ENCODE assay signal across 1 cellular context in genomic region chr3:126357299-126358037, GRCh38.
TF ChIP-seq lines count a peak whose summit lies in the region.

Gene KLF15, minus strand, starts transcription at chr3:126357408. Its CDS starts 4,486 bp downstream, at chr3:126352922.

TF ChIP-seq in HepG2, 621 proteins besides CTCF, POLR2A, EP300 and RAD21 (continued from another document and continues in another):
- TF ChIP-seq FUBP1 (CRISPR knock-in tag; IDR thresholded peaks at IDR 0.05; ENCODE audit: borderline replicate concordance) = no peak
- no peak for TF ChIP-seq TBL1XR1 (IDR thresholded peaks at IDR 0.05; ENCODE audit: borderline replicate concordance, low read length, partially characterized antibody)
- no peak for TF ChIP-seq BRD4 (CRISPR knock-in tag; IDR thresholded peaks at IDR 0.05)
- TF ChIP-seq ZBTB7A (CRISPR knock-in tag; IDR thresholded peaks at IDR 0.05) = no peak
- TF ChIP-seq TAF1 (CRISPR knock-in tag; IDR thresholded peaks at IDR 0.05) = 0 out of 2 replicates have a peak, but pooled peaks have one; percentile 13
- TF ChIP-seq NFYC (CRISPR knock-in tag; IDR thresholded peaks at IDR 0.05) = 0 out of 2 replicates have a peak, but pooled peaks have one; percentile 34
- no peak for TF ChIP-seq ZNF569 (CRISPR knock-in tag; IDR thresholded peaks at IDR 0.05; ENCODE audit: borderline replicate concordance)
- TF ChIP-seq MAX (IDR thresholded peaks at IDR 0.05) = peak; percentile 81
- no peak for TF ChIP-seq ZNF577 (CRISPR knock-in tag; IDR thresholded peaks at IDR 0.05; ENCODE audit: borderline replicate concordance, low read depth)
- no peak for TF ChIP-seq ZNF3 (CRISPR knock-in tag; IDR thresholded peaks at IDR 0.05)
- TF ChIP-seq ZNF225 (CRISPR knock-in tag; IDR thresholded peaks at IDR 0.05) = 0 out of 2 replicates have a peak, but pooled peaks have one; percentile 29
- TF ChIP-seq SP5 (CRISPR knock-in tag; IDR thresholded peaks at IDR 0.05; ENCODE audit: borderline replicate concordance, low read depth) = no peak
- TF ChIP-seq SOX6 (IDR thresholded peaks at IDR 0.05) = no peak
- no peak for TF ChIP-seq SOX6 (CRISPR knock-in tag; IDR thresholded peaks at IDR 0.05)
- TF ChIP-seq MXI1 (IDR thresholded peaks at IDR 0.05; ENCODE audit: borderline replicate concordance, low read depth, low read length) = peak; percentile 38; the same call in 1 of the 3 replicates
- TF ChIP-seq ZNF124 (CRISPR knock-in tag; IDR thresholded peaks at IDR 0.05) = no peak
- no peak for TF ChIP-seq SATB2 (CRISPR knock-in tag; IDR thresholded peaks at IDR 0.05)
- TF ChIP-seq ZNF720 (CRISPR knock-in tag; IDR thresholded peaks at IDR 0.05) = no peak
- no peak for TF ChIP-seq MXD1 (CRISPR knock-in tag; IDR thresholded peaks at IDR 0.05)
- TF ChIP-seq ZNF142 (CRISPR knock-in tag; IDR thresholded peaks at IDR 0.05) = 0 out of 2 replicates have a peak, but pooled peaks have one; percentile 35
- no peak for TF ChIP-seq ZNF572 (CRISPR knock-in tag; IDR thresholded peaks at IDR 0.05)
- TF ChIP-seq ZSCAN31 (CRISPR knock-in tag; IDR thresholded peaks at IDR 0.05; ENCODE audit: low read depth) = no peak
- TF ChIP-seq PATZ1 (CRISPR knock-in tag; IDR thresholded peaks at IDR 0.05) = 0 out of 2 replicates have a peak, but pooled peaks have one; percentile 23
- no peak for TF ChIP-seq PTBP1 (IDR thresholded peaks at IDR 0.05; ENCODE audit: low read depth, low read length, poor library complexity, severe bottlenecking)
- 0 out of 2 replicates have a peak, but pooled peaks have one; percentile 25 for TF ChIP-seq KDM2A (CRISPR knock-in tag; IDR thresholded peaks at IDR 0.05; ENCODE audit: borderline replicate concordance, low read depth)
- TF ChIP-seq ATF7 (IDR thresholded peaks at IDR 0.05) = no peak
- no peak for TF ChIP-seq ATF7 (CRISPR knock-in tag; IDR thresholded peaks at IDR 0.05)
- TF ChIP-seq ZBTB46 (CRISPR knock-in tag; IDR thresholded peaks at IDR 0.05; ENCODE audit: borderline replicate concordance) = no peak
- peak; percentile 37; the same call in 1 of the 2 replicates for TF ChIP-seq HNF1B (CRISPR knock-in tag; IDR thresholded peaks at IDR 0.05)
- TF ChIP-seq CAMTA2 (CRISPR knock-in tag; IDR thresholded peaks at IDR 0.05; ENCODE audit: borderline replicate concordance) = no peak
- TF ChIP-seq ZNF883 (CRISPR knock-in tag; IDR thresholded peaks at IDR 0.05; ENCODE audit: not compliant biosample characterization) = peak; percentile 43
- TF ChIP-seq POGK (CRISPR knock-in tag; conservative IDR thresholded peaks at IDR 0.05) = peak; percentile 99
- TF ChIP-seq ZNF18 (CRISPR knock-in tag; IDR thresholded peaks at IDR 0.05; ENCODE audit: insufficient replicate concordance) = no peak
- 0 out of 2 replicates have a peak, but pooled peaks have one; percentile 7 for TF ChIP-seq ZFX (CRISPR knock-in tag; IDR thresholded peaks at IDR 0.05; ENCODE audit: low read depth)
- no peak for TF ChIP-seq SRF (IDR thresholded peaks at IDR 0.05; ENCODE audit: low read depth, low read length)
- 0 out of 2 replicates have a peak, but pooled peaks have one; percentile 32 for TF ChIP-seq SRY (CRISPR knock-in tag; IDR thresholded peaks at IDR 0.05)
- TF ChIP-seq GZF1 (CRISPR knock-in tag; IDR thresholded peaks at IDR 0.05) = peak; percentile 100
- TF ChIP-seq ZSCAN29 (CRISPR knock-in tag; conservative IDR thresholded peaks at IDR 0.05) = no peak
- peak; percentile 65; the same call in 1 of the 2 replicates for TF ChIP-seq TFDP1 (CRISPR knock-in tag; IDR thresholded peaks at IDR 0.05; ENCODE audit: borderline replicate concordance)
- TF ChIP-seq GFI1 (CRISPR knock-in tag; IDR thresholded peaks at IDR 0.05; ENCODE audit: borderline replicate concordance) = no peak
- TF ChIP-seq ZNF296 (CRISPR knock-in tag; conservative IDR thresholded peaks at IDR 0.05) = no peak
- no peak for TF ChIP-seq E2F2 (CRISPR knock-in tag; IDR thresholded peaks at IDR 0.05; ENCODE audit: borderline replicate concordance)
